9 cellular contexts compared by ENCODE assay signal in genomic region chr1:100530901-100531487, GRCh38. TPM values are rescaled to one million over a fixed set of nuclear protein-coding genes. Genes with fewer than 3 reads are reported as not detected.
DNase-seq lines count a peak whose midpoint lies in the region; ATAC-seq and TF ChIP-seq lines count a peak whose summit lies in the region.
"Had no signal": no experiment of that assay in that cellular context is flagged by ENCODE, and none has a peak within 500 bp of the region (broad histone marks: within the 10 kb centered on the region; RNA-seq: fewer than 3 reads in every experiment).

No MANE protein-coding gene starts in this region.

- no peak overlapping the region for H3K4me3 ChIP-seq in CD8-positive, alpha-beta T cell (ENCODE audit: low read depth, low read length)
- no peak overlapping the region for H3K4me3 ChIP-seq in osteoblast (ENCODE audit: insufficient read depth, low read length)

- H3K9me3 ChIP-seq in CD8-positive, alpha-beta T cell (ENCODE audit: low read length): no peaks in the 10 kb centered on the region
- H3K9me3 ChIP-seq in osteoblast (ENCODE audit: low read depth, low read length): no peaks in the 10 kb centered on the region

- no peaks in the 10 kb centered on the region for H3K9me3 Mint-ChIP-seq in CD8-positive, alpha-beta T cell
- H3K9me3 Mint-ChIP-seq in activated naive CD8-positive, alpha-beta T cell treated with anti-CD3 and anti-CD28 coated beads, Interleukin-2, amount 50 U/mL, for 24 hours: no peaks in the 10 kb centered on the region
- H3K9me3 Mint-ChIP-seq: IgD-negative memory B cell had no signal

- H4K20me1 ChIP-seq in osteoblast (ENCODE audit: insufficient read depth, low read length): no peaks in the 10 kb centered on the region

- peak overlapping the region; percentile 56 for H3K4me3 Mint-ChIP-seq in CD8-positive, alpha-beta T cell
- H3K4me3 Mint-ChIP-seq in activated naive CD8-positive, alpha-beta T cell treated with anti-CD3 and anti-CD28 coated beads, Interleukin-2, amount 50 U/mL, for 24 hours: no peak overlapping the region
- H3K4me3 Mint-ChIP-seq: IgD-negative memory B cell had no signal

- ATAC-seq in CD8-positive, alpha-beta T cell: peak; percentile 93
- ATAC-seq in GM19397 (IDR thresholded peaks at IDR 0.05; ENCODE audit: unreplicated experiment): peak; percentile 84
- peak; percentile 88 for ATAC-seq in HG03442 (IDR thresholded peaks at IDR 0.05; ENCODE audit: unreplicated experiment)
- ATAC-seq in activated naive CD8-positive, alpha-beta T cell treated with anti-CD3 and anti-CD28 coated beads, Interleukin-2, amount 50 U/mL, for 24 hours: peak; percentile 93

- peaks cover 34% of the 10 kb centered on the region for H3K4me1 ChIP-seq in CD8-positive, alpha-beta T cell (ENCODE audit: insufficient read depth, low read length)
- H3K4me1 ChIP-seq in osteoblast (ENCODE audit: insufficient read depth, low read length): peaks cover 38% of the 10 kb centered on the region

- no peaks in the 10 kb centered on the region for H3K79me2 ChIP-seq in osteoblast (ENCODE audit: insufficient read depth, low read length)

- CTCF ChIA-PET in CD8-positive, alpha-beta T cell (lab: Charles Lee): interaction anchor here (0.6 to 1.4 kb wide), 5 partner anchors 12 to 745 kb away, joined by 3 to 6 read pairs (median 4); no protein-coding TSS in a partner anchor

- peak overlapping the region; percentile 24 for H2AFZ ChIP-seq in osteoblast (ENCODE audit: low read length)

- H3K27ac Mint-ChIP-seq in CD8-positive, alpha-beta T cell: peak overlapping the region; percentile 73
- no peak overlapping the region for H3K27ac Mint-ChIP-seq in activated naive CD8-positive, alpha-beta T cell treated with anti-CD3 and anti-CD28 coated beads, Interleukin-2, amount 50 U/mL, for 24 hours

- DNase-seq in CD8-positive, alpha-beta T cell: no peak
- DNase-seq in activated naive CD8-positive, alpha-beta T cell treated with anti-CD3 and anti-CD28 coated beads, Interleukin-2, amount 50 U/mL, for 24 hours: peak; percentile 16
- peak; percentile 74 for DNase-seq in osteoblast (ENCODE audit: insufficient read length, low spot score, missing footprints)
- no peak for DNase-seq in globus pallidus (ENCODE audit: low spot score)
- no peak for DNase-seq in A172 (ENCODE audit: low spot score)
- DNase-seq in DMS53 treated with DMSO at 0.1 percent for 48 hours (lab: John Stamatoyannopoulos, UW; ENCODE audit: unreplicated experiment): no peak

- H3K4me2 ChIP-seq in osteoblast (ENCODE audit: insufficient read depth, low read length): peak overlapping the region; percentile 56

- H3K27me3 ChIP-seq in CD8-positive, alpha-beta T cell (ENCODE audit: insufficient read depth, low read length): no peaks in the 10 kb centered on the region
- H3K27me3 ChIP-seq in osteoblast (ENCODE audit: insufficient read depth, low read length): no peaks in the 10 kb centered on the region

- H3K36me3 Mint-ChIP-seq in CD8-positive, alpha-beta T cell: no peaks in the 10 kb centered on the region
- H3K36me3 Mint-ChIP-seq in activated naive CD8-positive, alpha-beta T cell treated with anti-CD3 and anti-CD28 coated beads, Interleukin-2, amount 50 U/mL, for 24 hours (ENCODE audit: low read depth): no peaks in the 10 kb centered on the region

- intact Hi-C loops in CD8-positive, alpha-beta T cell (cut with DNase I, micrococcal nuclease): loop anchor here in 1 of 2 experiments (10.0 kb wide), 1 partner anchor 334 kb away; no protein-coding TSS in a partner anchor

- peaks cover 2% of the 10 kb centered on the region for H3K27me3 Mint-ChIP-seq in CD8-positive, alpha-beta T cell (ENCODE audit: low read depth)
- H3K27me3 Mint-ChIP-seq in activated naive CD8-positive, alpha-beta T cell treated with anti-CD3 and anti-CD28 coated beads, Interleukin-2, amount 50 U/mL, for 24 hours: peaks cover 9% of the 10 kb centered on the region

- POLR2A ChIA-PET in CD8-positive, alpha-beta T cell (lab: Charles Lee): no interaction called here

- H3K27ac ChIP-seq in CD8-positive, alpha-beta T cell (ENCODE audit: low read depth, low read length): no peak overlapping the region
- peak overlapping the region; percentile 49 for H3K27ac ChIP-seq in osteoblast (ENCODE audit: low read depth, low read length)

- H3K4me1 Mint-ChIP-seq in CD8-positive, alpha-beta T cell (ENCODE audit: low read depth): peaks cover 38% of the 10 kb centered on the region
- peaks cover 29% of the 10 kb centered on the region for H3K4me1 Mint-ChIP-seq in activated naive CD8-positive, alpha-beta T cell treated with anti-CD3 and anti-CD28 coated beads, Interleukin-2, amount 50 U/mL, for 24 hours

- no peak for TF ChIP-seq CTCF in CD8-positive, alpha-beta T cell (IDR thresholded peaks at IDR 0.05)
- TF ChIP-seq CTCF in osteoblast (IDR thresholded peaks at IDR 0.05; ENCODE audit: extremely low read depth, low read depth, low read length): no peak

- H3K36me3 ChIP-seq in CD8-positive, alpha-beta T cell (ENCODE audit: insufficient read depth, low read length): no peaks in the 10 kb centered on the region
- no peaks in the 10 kb centered on the region for H3K36me3 ChIP-seq in osteoblast (ENCODE audit: insufficient read depth, low read length)

RNA-seq across cellular contexts. Expression of gene GPR88, which starts 6.9 kb away (rescaled TPM):
- total RNA-seq in CD8-positive, alpha-beta T cell: not detected
- total RNA-seq in osteoblast: 0.72 and 0.88 TPM in 2 replicates
- not detected in 2 replicates for total RNA-seq in A172 (2014; rRNA removed; shearing (Covaris generic))

Comparison
In these comparisons a context has a peak if more than half of its experiments do, and no peak if none do; other contexts are left out.
1. DNase-seq: peak in activated naive CD8-positive, alpha-beta T cell treated with anti-CD3 and anti-CD28 coated beads, Interleukin-2, amount 50 U/mL, for 24 hours (single experiment) and osteoblast (single experiment); none in CD8-positive, alpha-beta T cell (0 of 7), globus pallidus (single experiment), A172 (single experiment) and DMS53 treated with DMSO at 0.1 percent for 48 hours (single experiment).
2. Peak in every context shown above with its lines, with median percentiles within 50 percentile points of each other: ATAC-seq.